In the genomic region with DNA sequence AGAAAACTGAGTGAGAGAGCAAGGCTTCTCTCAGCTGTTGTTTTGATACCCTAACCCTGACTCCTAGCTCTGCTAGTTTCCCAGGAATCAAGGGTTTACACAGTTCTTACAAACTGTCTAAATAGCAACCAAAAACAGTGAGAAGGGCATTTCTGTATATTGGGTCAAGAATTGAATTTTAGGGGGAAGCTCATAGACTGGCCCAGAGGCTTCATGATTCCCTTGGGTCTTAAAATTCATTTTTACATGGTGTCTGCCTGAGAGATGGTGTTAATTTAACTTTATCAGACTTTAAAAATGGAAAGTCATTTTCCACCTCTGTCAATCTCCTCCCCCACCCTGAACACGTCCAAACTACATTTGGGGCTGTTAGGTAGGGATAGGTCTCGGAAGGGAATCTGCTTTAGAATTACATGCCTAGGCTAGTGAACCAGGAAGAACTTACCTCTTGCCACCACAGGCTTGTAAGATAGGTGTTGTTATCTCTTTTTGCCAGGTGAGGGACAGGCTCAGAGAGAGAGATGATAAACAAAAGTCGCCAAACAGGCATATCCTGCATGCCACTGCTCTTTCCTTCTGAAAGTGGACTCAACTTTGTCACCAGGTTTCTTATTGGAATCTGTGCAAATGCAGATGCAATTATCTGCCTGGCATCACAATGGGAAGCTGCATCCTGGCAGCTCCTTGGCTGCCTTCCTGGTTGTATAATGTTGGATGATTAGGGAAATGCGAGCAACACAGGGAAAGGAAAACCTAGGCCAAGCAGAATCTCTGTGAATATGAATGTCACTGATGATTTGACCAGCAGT, we compare ENCODE assay signal across 21 cellular contexts. TPM values are rescaled to one million over a fixed set of nuclear protein-coding genes. Genes with fewer than 3 reads are reported as not detected.
DNase-seq lines count a peak whose midpoint lies in the region; ATAC-seq and TF ChIP-seq lines count a peak whose summit lies in the region.
"Had no signal": no experiment of that assay in that cellular context is flagged by ENCODE, and none has a peak within 500 bp of the region (broad histone marks: within the 10 kb centered on the region; RNA-seq: fewer than 3 reads in every experiment).

No MANE protein-coding gene starts in this region.

- TF ChIP-seq CTCF in 22Rv1 (IDR thresholded peaks at IDR 0.05) (no peak), LNCaP clone FGC (IDR thresholded peaks at IDR 0.05; ENCODE audit: control insufficient read depth, extremely low read depth, insufficient read depth) (0 out of 2 replicates have a peak, but pooled peaks have one; percentile 7), coronary artery (IDR thresholded peaks at IDR 0.05) (no peak), mesothelial cell of epicardium (IDR thresholded peaks at IDR 0.05; ENCODE audit: unreplicated experiment) (no peak)

- DNase-seq in LNCaP clone FGC (ENCODE audit: low read depth) (peak; percentile 98), coronary artery (ENCODE audit: low spot score) (peak; percentile 41), mesothelial cell of epicardium (ENCODE audit: low spot score in 2 of 2, unreplicated experiment in 2 of 2) (no peak), hippocampal formation (lab: John Stamatoyannopoulos, UW) (no peak), kidney tubule cell (ENCODE audit: low spot score) (no peak), UCSD-AML1 (lab: John Stamatoyannopoulos, UW; ENCODE audit: unreplicated experiment) (no peak)
- DNase-seq: ACHN; activated CD4-positive, alpha-beta T cell treated with anti-CD3 and anti-CD28 coated beads for 48 hours; activated naive CD8-positive, alpha-beta T cell treated with anti-CD3 and anti-CD28 coated beads for 36 hours; activated T-cell treated with anti-CD3 and anti-CD28 coated beads, Interleukin-2, amount 50 U/mL, for 1 hour; CD8-positive, alpha-beta T cell; effector memory CD4-positive, alpha-beta T cell; hypothalamus; NCI-H187; nucleus accumbens; stimulated activated CD4-positive, alpha-beta T cell treated with anti-CD3 and anti-CD28 coated beads, Interleukin-1b, Interleukin-23, amount 100 ng/mL, for 48 hours; stimulated activated naive CD8-positive, alpha-beta T cell treated with anti-CD3 and anti-CD28 coated beads, Interleukin-15, amount 100 ng/mL, for 72 hours; uterus had no signal

- H3K27ac Mint-ChIP-seq in mesothelial cell of epicardium = peak overlapping the region; percentile 21
- H3K27ac Mint-ChIP-seq: activated naive CD8-positive, alpha-beta T cell treated with anti-CD3 and anti-CD28 coated beads for 36 hours; CD8-positive, alpha-beta T cell; stimulated activated naive CD8-positive, alpha-beta T cell treated with anti-CD3 and anti-CD28 coated beads, Interleukin-15, amount 100 ng/mL, for 72 hours had no signal

- H3K4me3 Mint-ChIP-seq in mesothelial cell of epicardium = no peak overlapping the region
- H3K4me3 Mint-ChIP-seq: activated naive CD8-positive, alpha-beta T cell treated with anti-CD3 and anti-CD28 coated beads for 36 hours; CD8-positive, alpha-beta T cell; stimulated activated naive CD8-positive, alpha-beta T cell treated with anti-CD3 and anti-CD28 coated beads, Interleukin-15, amount 100 ng/mL, for 72 hours had no signal

- peaks cover 2% of the 10 kb centered on the region for H3K36me3 Mint-ChIP-seq in mesothelial cell of epicardium

- H3K27me3 Mint-ChIP-seq in mesothelial cell of epicardium (ENCODE audit: low read depth) = no peaks in the 10 kb centered on the region
- H3K27me3 Mint-ChIP-seq: activated naive CD8-positive, alpha-beta T cell treated with anti-CD3 and anti-CD28 coated beads for 36 hours; stimulated activated naive CD8-positive, alpha-beta T cell treated with anti-CD3 and anti-CD28 coated beads, Interleukin-15, amount 100 ng/mL, for 72 hours had no signal

- H3K9me3 Mint-ChIP-seq in mesothelial cell of epicardium = no peaks in the 10 kb centered on the region
- H3K9me3 Mint-ChIP-seq: activated naive CD8-positive, alpha-beta T cell treated with anti-CD3 and anti-CD28 coated beads for 36 hours; CD8-positive, alpha-beta T cell; stimulated activated naive CD8-positive, alpha-beta T cell treated with anti-CD3 and anti-CD28 coated beads, Interleukin-15, amount 100 ng/mL, for 72 hours had no signal

- H3K4me3 ChIP-seq in LNCaP clone FGC (ENCODE audit: low read depth, low read length) (peak overlapping the region; percentile 98), coronary artery (no peak overlapping the region)
- H3K4me3 ChIP-seq: uterus had no signal

- no peak for ATAC-seq in HG02678 (IDR thresholded peaks at IDR 0.05; ENCODE audit: unreplicated experiment)
- ATAC-seq: CD8-positive, alpha-beta T cell; sciatic nerve; stimulated activated naive CD8-positive, alpha-beta T cell treated with anti-CD3 and anti-CD28 coated beads, Interleukin-15, amount 100 ng/mL, for 72 hours had no signal

- H3K4me1 Mint-ChIP-seq in mesothelial cell of epicardium = peaks cover 16% of the 10 kb centered on the region

- 0 out of 2 replicates have a peak overlapping the region, but pooled peaks have one; percentile 22 for H3K27ac ChIP-seq in 22Rv1
- H3K27ac ChIP-seq in coronary artery = no peak overlapping the region
- H3K27ac ChIP-seq: uterus had no signal

RNA-seq across cellular contexts. Expression of a gene that starts 3.1 kb away (rescaled TPM):
- 20.9 to 22.4 TPM (median 21.5 TPM) in 3 replicates for total RNA-seq in mesothelial cell of epicardium

RNA-seq across cellular contexts. Expression of a gene that starts 38.0 kb away (rescaled TPM):
- 20.1 to 21.4 TPM (median 20.6 TPM) in 3 replicates for total RNA-seq in mesothelial cell of epicardium

RNA-seq across cellular contexts. Expression of a gene that starts 46.9 kb away (rescaled TPM):
- 7.2 to 7.8 TPM (median 7.8 TPM) in 3 replicates for total RNA-seq in mesothelial cell of epicardium

RNA-seq across cellular contexts. Expression of a gene that starts 47.0 kb away (rescaled TPM):
- total RNA-seq in mesothelial cell of epicardium = 8.1 to 8.9 TPM (median 8.2 TPM) in 3 replicates

RNA-seq across cellular contexts. Expression of a gene that starts 51.8 kb away (rescaled TPM):
- 10.7 to 14.2 TPM (median 13.1 TPM) in 3 replicates for total RNA-seq in mesothelial cell of epicardium

Comparison
In these comparisons a context has a peak if more than half of its experiments do, and no peak if none do; other contexts are left out.
1. DNase-seq: peak in LNCaP clone FGC (single experiment) and coronary artery (single experiment); none in mesothelial cell of epicardium (0 of 2), hippocampal formation (0 of 2), kidney tubule cell (single experiment) and UCSD-AML1 (single experiment).